Comparison of ENCODE assay signal across 1 cellular context in genomic region chr15:37019479-37020433, GRCh38.
A peak's percentile ranks its signal among the peaks of the same experiment; 100 is the strongest.
TF ChIP-seq lines count a peak whose summit lies in the region.

No MANE protein-coding gene starts in this region.

TF ChIP-seq in HEK293, 187 proteins besides CTCF, POLR2A, EP300 and RAD21 (continued from another document):
- TF ChIP-seq ZNF645 (tag by site-specific recombination; IDR thresholded peaks at IDR 0.05) (no peak), FEZF1 (tag by site-specific recombination; IDR thresholded peaks at IDR 0.05) (peak; percentile 25; the same call in 1 of the 2 replicates), ZNF623 (tag by site-specific recombination; IDR thresholded peaks at IDR 0.05) (no peak), ZSCAN5A (tag by site-specific recombination; IDR thresholded peaks at IDR 0.05) (no peak), ZNF175 (tag by site-specific recombination; IDR thresholded peaks at IDR 0.05) (no peak), ZNF266 (tag by site-specific recombination; IDR thresholded peaks at IDR 0.05; ENCODE audit: low read depth) (peak; percentile 98), PRDM10 (tag by site-specific recombination; IDR thresholded peaks at IDR 0.05) (peak; percentile 60), ZNF24 (tag by site-specific recombination; IDR thresholded peaks at IDR 0.05) (no peak), ZNF169 (tag by site-specific recombination; IDR thresholded peaks at IDR 0.05) (no peak), ZNF433 (tag by site-specific recombination; IDR thresholded peaks at IDR 0.05; ENCODE audit: low read depth) (no peak), TRIM28 (IDR thresholded peaks at IDR 0.05; ENCODE audit: borderline replicate concordance, low read length) (peak; percentile 72; the same call in 1 of the 2 replicates), ZNF132 (tag by site-specific recombination; IDR thresholded peaks at IDR 0.05; ENCODE audit: borderline replicate concordance) (no peak), YY2 (tag by site-specific recombination; IDR thresholded peaks at IDR 0.05) (no peak), ZSCAN30 (tag by site-specific recombination; IDR thresholded peaks at IDR 0.05) (no peak), MYNN (tag by site-specific recombination; IDR thresholded peaks at IDR 0.05; ENCODE audit: borderline replicate concordance) (no peak), ZFP41 (tag by site-specific recombination; IDR thresholded peaks at IDR 0.05; ENCODE audit: borderline replicate concordance) (no peak)
- TF ChIP-seq, protein P1, sequence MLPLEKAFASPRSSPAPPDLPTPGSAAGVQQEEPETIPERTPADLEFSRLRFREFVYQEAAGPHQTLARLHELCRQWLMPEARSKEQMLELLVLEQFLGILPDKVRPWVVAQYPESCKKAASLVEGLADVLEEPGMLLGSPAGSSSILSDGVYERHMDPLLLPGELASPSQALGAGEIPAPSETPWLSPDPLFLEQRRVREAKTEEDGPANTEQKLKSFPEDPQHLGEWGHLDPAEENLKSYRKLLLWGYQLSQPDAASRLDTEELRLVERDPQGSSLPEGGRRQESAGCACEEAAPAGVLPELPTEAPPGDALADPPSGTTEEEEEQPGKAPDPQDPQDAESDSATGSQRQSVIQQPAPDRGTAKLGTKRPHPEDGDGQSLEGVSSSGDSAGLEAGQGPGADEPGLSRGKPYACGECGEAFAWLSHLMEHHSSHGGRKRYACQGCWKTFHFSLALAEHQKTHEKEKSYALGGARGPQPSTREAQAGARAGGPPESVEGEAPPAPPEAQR (tag by site-specific recombination; IDR thresholded peaks at IDR 0.05) = no peak
- TF ChIP-seq, protein P2, sequence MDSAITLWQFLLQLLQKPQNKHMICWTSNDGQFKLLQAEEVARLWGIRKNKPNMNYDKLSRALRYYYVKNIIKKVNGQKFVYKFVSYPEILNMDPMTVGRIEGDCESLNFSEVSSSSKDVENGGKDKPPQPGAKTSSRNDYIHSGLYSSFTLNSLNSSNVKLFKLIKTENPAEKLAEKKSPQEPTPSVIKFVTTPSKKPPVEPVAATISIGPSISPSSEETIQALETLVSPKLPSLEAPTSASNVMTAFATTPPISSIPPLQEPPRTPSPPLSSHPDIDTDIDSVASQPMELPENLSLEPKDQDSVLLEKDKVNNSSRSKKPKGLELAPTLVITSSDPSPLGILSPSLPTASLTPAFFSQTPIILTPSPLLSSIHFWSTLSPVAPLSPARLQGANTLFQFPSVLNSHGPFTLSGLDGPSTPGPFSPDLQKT (IDR thresholded peaks at IDR 0.05; ENCODE audit: borderline replicate concordance, low read depth, low read length) = no peak
